10 cellular contexts compared by ENCODE assay signal in genomic region chr17:65797809-65798208, GRCh38.
DNase-seq lines count a peak whose midpoint lies in the region; ATAC-seq and TF ChIP-seq lines count a peak whose summit lies in the region.
"Had no signal": no experiment of that assay in that cellular context is flagged by ENCODE, and none has a peak within 500 bp of the region (broad histone marks: within the 10 kb centered on the region; RNA-seq: fewer than 3 reads in every experiment).

No MANE protein-coding gene starts in this region.

- ATAC-seq in T-cell (replicated peaks in 1 of 4) (peak in 1 of 4 experiments; percentile 35), HG02840 (IDR thresholded peaks at IDR 0.05; ENCODE audit: low FRiP score, unreplicated experiment) (no peak), aorta (ENCODE audit: low FRiP score) (no peak), HG02852 (IDR thresholded peaks at IDR 0.05; ENCODE audit: unreplicated experiment) (no peak)

- DNase-seq in BJ (ENCODE audit: low read depth) (no peak), GM13977 (ENCODE audit: low spot score) (no peak), T-cell (peak in 21 of 34 experiments; percentile 5 to 35 (median 18)), fibroblast of villous mesenchyme (ENCODE audit: low read depth) (peak; percentile 31), lower leg skin (ENCODE audit: low spot score in 2 of 2) (no peak), aorta (no peak)
- DNase-seq: NCI-H510A treated with DMSO at 0.1 percent for 48 hours had no signal

- peaks cover 2% of the 10 kb centered on the region for H3K9me3 ChIP-seq in aorta (ENCODE audit: control insufficient read depth, low read length)
- H3K9me3 ChIP-seq: neutrophil had no signal

- POLR2A ChIA-PET in BJ (lab: Charles Lee) (no interaction called here), T-cell (lab: Charles Lee) (interaction anchor here in 1 of 2 donors (0.5 kb wide), 1 partner anchor 73 kb away, joined by 4 read pairs; no protein-coding TSS in a partner anchor)

- no peaks in the 10 kb centered on the region for H3K4me1 Mint-ChIP-seq in T-cell

- TF ChIP-seq CTCF in BJ (IDR thresholded peaks at IDR 0.05; ENCODE audit: insufficient read depth, low read depth, low read length) (peak; percentile 19; the same call in 1 of the 2 replicates), GM13977 (IDR thresholded peaks at IDR 0.05; ENCODE audit: extremely low read depth, insufficient read depth, missing control alignments) (peak; percentile 12), fibroblast of villous mesenchyme (IDR thresholded peaks at IDR 0.05; ENCODE audit: insufficient read depth, low read depth, low read length) (peak; percentile 58), lower leg skin (IDR thresholded peaks at IDR 0.05) (no peak)

- H3K4me3 Mint-ChIP-seq in T-cell: no peak overlapping the region

- H3K27me3 ChIP-seq in BJ (ENCODE audit: control insufficient read depth, insufficient read depth, low read length) (no peaks in the 10 kb centered on the region), aorta (ENCODE audit: control insufficient read depth in 1 of 2, insufficient read depth in 2 of 2, low read length in 1 of 2) (no peaks in the 10 kb centered on the region)
- H3K27me3 ChIP-seq: neutrophil had no signal

- TF ChIP-seq POLR2A in lower leg skin (IDR thresholded peaks at IDR 0.05): no peak

- H3K36me3 ChIP-seq in BJ (ENCODE audit: control insufficient read depth, insufficient read depth, low read length): no peaks in the 10 kb centered on the region
- H3K36me3 ChIP-seq in aorta (ENCODE audit: control insufficient read depth in 1 of 2, insufficient read depth in 2 of 2, low read length in 1 of 2): no peaks in the 10 kb centered on the region
- H3K36me3 ChIP-seq: neutrophil had no signal

- H3K9me3 Mint-ChIP-seq in T-cell: peaks cover 6 to 16% (median 13%) of the 10 kb centered on the region in 3 donors

- no peaks in the 10 kb centered on the region for H3K4me1 ChIP-seq in aorta (ENCODE audit: control insufficient read depth in 1 of 2, insufficient read depth in 2 of 2, low read length in 2 of 2)

- CTCF ChIA-PET in BJ (lab: Yijun Ruan, JAX): interaction anchor here (0.6 to 1.6 kb wide), 7 partner anchors 7 to 357 kb away, joined by 3 to 4 read pairs (median 3); no protein-coding TSS in a partner anchor
- CTCF ChIA-PET in T-cell (lab: Charles Lee): interaction anchor here in 1 of 2 donors (0.9 kb wide), 1 partner anchor 503 kb away, joined by 3 read pairs; no protein-coding TSS in a partner anchor

- intact Hi-C loops in lower leg skin (cut with DNase I; ENCODE audit: low total_unique reads) (no loop called here), aorta (cut with DNase I) (no loop called here)

- in situ Hi-C loops in GM13977 (cut with MboI; ENCODE audit: low pct_unique_long_range_greater_than_20kb, low sequenced_read_pairs, unreplicated experiment): no loop called here

- no peak overlapping the region for H3K4me3 ChIP-seq in BJ (ENCODE audit: low read depth, low read length)
- no peak overlapping the region for H3K4me3 ChIP-seq in fibroblast of villous mesenchyme (ENCODE audit: low read depth, low read length)
- no peak overlapping the region for H3K4me3 ChIP-seq in lower leg skin (ENCODE audit: low read depth, poor library complexity, severe bottlenecking)
- H3K4me3 ChIP-seq in aorta (ENCODE audit: low read length in 2 of 2): no peak overlapping the region

- no peak overlapping the region for H3K27ac Mint-ChIP-seq in T-cell

- peaks cover 8% of the 10 kb centered on the region for H3K36me3 Mint-ChIP-seq in T-cell

- WGBS in lower leg skin, 2 donors: 66 to 68% methylated on average over 3 of the region's 3 CpGs
- WGBS in aorta, 2 donors: 66 to 69% methylated on average over 3 of the region's 3 CpGs

- H3K27ac ChIP-seq in aorta (ENCODE audit: low read depth in 1 of 2, low read length in 2 of 2): no peak overlapping the region
- H3K27ac ChIP-seq: neutrophil had no signal

- H3K27me3 Mint-ChIP-seq in T-cell: no peaks in the 10 kb centered on the region

Comparison
In these comparisons a context has a peak if more than half of its experiments do, and no peak if none do; other contexts are left out.
1. DNase-seq: peak in T-cell (21 of 34) and fibroblast of villous mesenchyme (single experiment); none in BJ (single experiment), GM13977 (single experiment), lower leg skin (0 of 2) and aorta (0 of 2).
2. CTCF ChIP-seq: peak in BJ (single experiment), GM13977 (single experiment) and fibroblast of villous mesenchyme (single experiment); none in lower leg skin (0 of 3).